ENCODE assay signal across 8 cellular contexts in genomic region chrX:7132335-7133035, GRCh38. TPM values are rescaled to one million over a fixed set of nuclear protein-coding genes. Genes with fewer than 3 reads are reported as not detected.
DNase-seq lines count a peak whose midpoint lies in the region; ATAC-seq and TF ChIP-seq lines count a peak whose summit lies in the region.

No MANE protein-coding gene starts in this region.

- TF ChIP-seq CTCF in adrenal gland (IDR thresholded peaks at IDR 0.05): peak; percentile 14 to 44 (median 30)

- H3K36me3 Mint-ChIP-seq in stimulated activated naive B cell treated with anti-CD40 and anti-IgM and Interleukin-4, amounts not matched to agents 10 μg/mL and 1 μg/mL and 100 μg/mL, for 72 hours: peaks cover 1 to 19% of the 10 kb centered on the region in 2 donors

- DNase-seq in AML-193 (lab: John Stamatoyannopoulos, UW) (peak; percentile 3 to 11), NCI-H510A treated with DMSO at 0.1 percent for 48 hours (lab: John Stamatoyannopoulos, UW) (peak; percentile 73), adrenal gland (peak in 6 of 7 donors; percentile 21 to 59 (median 49)), iPS-NIHi7 (ENCODE audit: extremely low spot score) (peak; percentile 63), NCI-H128 (lab: John Stamatoyannopoulos, UW; ENCODE audit: unreplicated experiment) (no peak)
- no peak for DNase-seq in stimulated activated naive B cell treated with anti-CD40 and anti-IgM and Interleukin-4, amounts not matched to agents 10 μg/mL and 1 μg/mL and 100 μg/mL, for 72 hours

- intact Hi-C loops in adrenal gland (cut with DNase I): no loop called here

- ATAC-seq in GM18499 (IDR thresholded peaks at IDR 0.05; ENCODE audit: insufficient read depth, unreplicated experiment) (peak; percentile 70), HG02885 (IDR thresholded peaks at IDR 0.05; ENCODE audit: poor library complexity, unreplicated experiment) (peak; percentile 72)
- ATAC-seq in stimulated activated naive B cell treated with anti-CD40 and anti-IgM and Interleukin-4, amounts not matched to agents 10 μg/mL and 1 μg/mL and 100 μg/mL, for 72 hours (replicated peaks): peak; percentile 51 to 60

- H3K9me3 Mint-ChIP-seq in stimulated activated naive B cell treated with anti-CD40 and anti-IgM and Interleukin-4, amounts not matched to agents 10 μg/mL and 1 μg/mL and 100 μg/mL, for 72 hours: no peaks in the 10 kb centered on the region

- no peak for TF ChIP-seq POLR2A in adrenal gland (IDR thresholded peaks at IDR 0.05)

- H3K4me1 Mint-ChIP-seq in stimulated activated naive B cell treated with anti-CD40 and anti-IgM and Interleukin-4, amounts not matched to agents 10 μg/mL and 1 μg/mL and 100 μg/mL, for 72 hours: peaks cover 23 to 27% of the 10 kb centered on the region in 2 donors

- H3K4me3 ChIP-seq in adrenal gland: no peak overlapping the region

- no peaks in the 10 kb centered on the region for H3K9me3 ChIP-seq in adrenal gland (replicated peaks in 1 of 3)

- no peaks in the 10 kb centered on the region for H3K27me3 ChIP-seq in adrenal gland

- no peak overlapping the region for H3K4me3 Mint-ChIP-seq in stimulated activated naive B cell treated with anti-CD40 and anti-IgM and Interleukin-4, amounts not matched to agents 10 μg/mL and 1 μg/mL and 100 μg/mL, for 72 hours

- H3K27ac Mint-ChIP-seq in stimulated activated naive B cell treated with anti-CD40 and anti-IgM and Interleukin-4, amounts not matched to agents 10 μg/mL and 1 μg/mL and 100 μg/mL, for 72 hours: peak overlapping the region; percentile 34

- peaks cover 6 to 21% of the 10 kb centered on the region in 2 donors for H3K4me1 ChIP-seq in adrenal gland (replicated peaks in 1 of 2)

- 67 to 81% (median 75%) methylated on average over 3 of the region's 3 CpGs for WGBS in adrenal gland, 4 donors

- H3K27me3 Mint-ChIP-seq in stimulated activated naive B cell treated with anti-CD40 and anti-IgM and Interleukin-4, amounts not matched to agents 10 μg/mL and 1 μg/mL and 100 μg/mL, for 72 hours: no peaks in the 10 kb centered on the region

- no peak overlapping the region for H3K27ac ChIP-seq in adrenal gland

- H3K36me3 ChIP-seq in adrenal gland (replicated peaks in 1 of 2): no peaks in the 10 kb centered on the region

RNA-seq across cellular contexts. Expression of gene STS, which starts 15.0 kb away (rescaled TPM):
- 10 to 100 TPM in 1 of 8 donors, 1 to 10 TPM in 7; 3.4 to 11.4 (median 4.8) TPM for total RNA-seq in adrenal gland
- polyA plus RNA-seq in adrenal gland: 10 to 100 TPM in 1 of 3 donors, 1 to 10 TPM in 2; 1.4 to 12.2 (median 2.0) TPM

RNA-seq across cellular contexts. Expression of gene PUDP, which starts 15.5 kb away (rescaled TPM):
- total RNA-seq in adrenal gland: 10 to 100 TPM in 6 of 8 donors, 1 to 10 TPM in 2; 5.8 to 29.3 (median 14.6) TPM
- 10 to 100 TPM in 1 of 3 donors, 1 to 10 TPM in 2; 4.3 to 16.6 (median 7.2) TPM for polyA plus RNA-seq in adrenal gland

Comparison
In these comparisons a context has a peak if more than half of its experiments do, and no peak if none do; other contexts are left out.
1. DNase-seq: peak in AML-193 (2 of 2), NCI-H510A treated with DMSO at 0.1 percent for 48 hours (single experiment), adrenal gland (6 of 7) and iPS-NIHi7 (single experiment); none in stimulated activated naive B cell treated with anti-CD40 and anti-IgM and Interleukin-4, amounts not matched to agents 10 μg/mL and 1 μg/mL and 100 μg/mL, for 72 hours (single experiment) and NCI-H128 (single experiment).
2. Peak in every context shown above with its lines, with median percentiles within 50 percentile points of each other: ATAC-seq.